9 cellular contexts compared by ENCODE assay signal in genomic region chr1:211944733-211945500, GRCh38.
A peak's percentile ranks its signal among the peaks of the same experiment; 100 is the strongest.
DNase-seq lines count a peak whose midpoint lies in the region; ATAC-seq, FAIRE-seq and TF ChIP-seq lines count a peak whose summit lies in the region.
"Had no signal": no experiment of that assay in that cellular context is flagged by ENCODE, and none has a peak within 500 bp of the region (broad histone marks: within the 10 kb centered on the region; RNA-seq: fewer than 3 reads in every experiment).

No MANE protein-coding gene starts in this region.

- FAIRE-seq in A549 (lab: Jason Lieb, UNC), result peak; percentile 99

- peak overlapping the region; percentile 69 for H3K4me2 ChIP-seq in A549

- TF ChIP-seq CTCF in A549 (IDR thresholded peaks at IDR 0.05) (peak; percentile 95), cardiac fibroblast (IDR thresholded peaks at IDR 0.05; ENCODE audit: low read depth, low read length) (peak; percentile 36)

- CTCF ChIA-PET in A549 (lab: Yijun Ruan, JAX), result interaction anchor here (0.5 to 6.0 kb wide), 58 partner anchors 8 to 269 kb away, joined by 3 to 61 read pairs (median 5); partner anchors contain the start of genes DTL, INTS7 and NEK2

- H3K4me3 ChIP-seq in A549 (0 out of 3 replicates have a peak overlapping the region, but pooled peaks have one; percentile 2), cardiac fibroblast (replicated peaks in 1 of 2; ENCODE audit: low read depth in 2 of 2, low read length in 2 of 2) (no peak overlapping the region)

- peak overlapping the region; percentile 79 to 84 for H3K27ac ChIP-seq in A549

- POLR2A ChIA-PET in A549 (lab: Yijun Ruan, JAX), result interaction anchor here (0.6 to 1.0 kb wide), 6 partner anchors 16 to 247 kb away, joined by 3 to 8 read pairs (median 4); partner anchors contain the start of genes DTL and INTS7

- peak; percentile 93 to 96 for DNase-seq in A549 (ENCODE audit: low read depth in 1 of 2, low spot score in 1 of 2)
- DNase-seq in cardiac fibroblast (ENCODE audit: low read depth in 2 of 2), result peak; percentile 33 to 55
- peak; percentile 95 for DNase-seq in kidney tubule cell (ENCODE audit: low spot score)
- DNase-seq in anterior cingulate cortex (lab: John Stamatoyannopoulos, UW), result no peak
- DNase-seq: NCI-H446 treated with DMSO at 0.1 percent for 48 hours had no signal

- 10% methylated on average over 10 of the region's 10 CpGs for WGBS in A549 (ENCODE audit: missing lambda C conversion rate)

- ATAC-seq in A549 (peak; percentile 99 to 100), GM21526 (IDR thresholded peaks at IDR 0.05; ENCODE audit: low FRiP score, unreplicated experiment) (no peak), GM18867 (IDR thresholded peaks at IDR 0.05; ENCODE audit: unreplicated experiment) (no peak), HG03280 (IDR thresholded peaks at IDR 0.05; ENCODE audit: unreplicated experiment) (no peak)

- TF ChIP-seq POLR2A in A549 (IDR thresholded peaks at IDR 0.05; ENCODE audit: low read length), result no peak

- TF ChIP-seq EP300 in A549 (IDR thresholded peaks at IDR 0.05) (peak; percentile 10 to 52; a peak in 2 of 5 replicates), Ishikawa (IDR thresholded peaks at IDR 0.05; ENCODE audit: borderline replicate concordance) (no peak)

- TF ChIP-seq RAD21 in A549 (conservative IDR thresholded peaks at IDR 0.05 in 1 of 2, IDR thresholded peaks at IDR 0.05 in 1 of 2), result peak; percentile 95 to 97
- TF ChIP-seq RAD21 in Ishikawa (IDR thresholded peaks at IDR 0.05; ENCODE audit: low read depth), result peak; percentile 27; the same call in 1 of the 2 replicates

- no peaks in the 10 kb centered on the region for H3K9me3 ChIP-seq in A549

- peaks cover 30% of the 10 kb centered on the region for H3K4me1 ChIP-seq in A549

TF ChIP-seq in A549, 52 proteins besides CTCF, POLR2A, EP300 and RAD21 (continues in another document):
- TF ChIP-seq FOSL2 (IDR thresholded peaks at IDR 0.05) (peak; percentile 40; the same call in 1 of the 2 replicates), FOSL2 (CRISPR knock-in tag; IDR thresholded peaks at IDR 0.05) (peak; percentile 86), JUNB (IDR thresholded peaks at IDR 0.05) (0 out of 2 replicates have a peak, but pooled peaks have one; percentile 41), CBX2 (IDR thresholded peaks at IDR 0.05; ENCODE audit: borderline replicate concordance, low read depth) (no peak), CHD2 (IDR thresholded peaks at IDR 0.05; ENCODE audit: low read length, partially characterized antibody) (no peak), NPAS2 (CRISPR knock-in tag; IDR thresholded peaks at IDR 0.05; ENCODE audit: borderline replicate concordance) (no peak), ZC3H11A (IDR thresholded peaks at IDR 0.05) (no peak), ZNF302 (CRISPR knock-in tag; IDR thresholded peaks at IDR 0.05) (no peak), ATOH8 (CRISPR knock-in tag; IDR thresholded peaks at IDR 0.05; ENCODE audit: low read depth) (no peak), JUN (IDR thresholded peaks at IDR 0.05) (peak; percentile 66 to 74; a peak in 2 of 5 replicates), CHD4 (IDR thresholded peaks at IDR 0.05; ENCODE audit: borderline replicate concordance) (no peak), HEYL (CRISPR knock-in tag; IDR thresholded peaks at IDR 0.05) (no peak), HDAC2 (IDR thresholded peaks at IDR 0.05) (no peak), KDM1A (IDR thresholded peaks at IDR 0.05; ENCODE audit: low read depth) (no peak), BCL3 (IDR thresholded peaks at IDR 0.05) (no peak), MYC (IDR thresholded peaks at IDR 0.05; ENCODE audit: borderline replicate concordance, low read length) (no peak)

TF ChIP-seq in Ishikawa, 13 proteins besides CTCF, POLR2A, EP300 and RAD21:
- TF ChIP-seq, protein P1, sequence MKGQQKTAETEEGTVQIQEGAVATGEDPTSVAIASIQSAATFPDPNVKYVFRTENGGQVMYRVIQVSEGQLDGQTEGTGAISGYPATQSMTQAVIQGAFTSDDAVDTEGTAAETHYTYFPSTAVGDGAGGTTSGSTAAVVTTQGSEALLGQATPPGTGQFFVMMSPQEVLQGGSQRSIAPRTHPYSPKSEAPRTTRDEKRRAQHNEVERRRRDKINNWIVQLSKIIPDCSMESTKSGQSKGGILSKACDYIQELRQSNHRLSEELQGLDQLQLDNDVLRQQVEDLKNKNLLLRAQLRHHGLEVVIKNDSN (IDR thresholded peaks at IDR 0.05), result no peak
- no peak for TF ChIP-seq REST (IDR thresholded peaks at IDR 0.05; ENCODE audit: low read depth)
- no peak for TF ChIP-seq EGR1 (IDR thresholded peaks at IDR 0.05)
- TF ChIP-seq TEAD4 (IDR thresholded peaks at IDR 0.05), result no peak
- TF ChIP-seq NFIC (IDR thresholded peaks at IDR 0.05), result no peak
- TF ChIP-seq FOXM1 (IDR thresholded peaks at IDR 0.05; ENCODE audit: borderline replicate concordance, low read depth), result no peak
- TF ChIP-seq TAF1 (IDR thresholded peaks at IDR 0.05; ENCODE audit: low read depth), result no peak
- no peak for TF ChIP-seq CREB1 (IDR thresholded peaks at IDR 0.05; ENCODE audit: low read depth)
- TF ChIP-seq TCF12 (IDR thresholded peaks at IDR 0.05; ENCODE audit: low read depth), result no peak
- TF ChIP-seq YY1 (IDR thresholded peaks at IDR 0.05; ENCODE audit: low read depth), result no peak
- TF ChIP-seq ZBTB7A (IDR thresholded peaks at IDR 0.05; ENCODE audit: low read depth), result no peak
- no peak for TF ChIP-seq CEBPB (IDR thresholded peaks at IDR 0.05)
- TF ChIP-seq MAX (IDR thresholded peaks at IDR 0.05), result no peak

Comparison
In these comparisons a context has a peak if more than half of its experiments do, and no peak if none do; other contexts are left out.
1. ATAC-seq: peak in A549 (2 of 2); none in GM21526 (single experiment), GM18867 (single experiment) and HG03280 (single experiment).
2. DNase-seq: peak in A549 (2 of 2), cardiac fibroblast (2 of 2) and kidney tubule cell (single experiment); none in anterior cingulate cortex (0 of 58).